Comparison of ENCODE assay signal across 1 cellular context in the genomic region with DNA sequence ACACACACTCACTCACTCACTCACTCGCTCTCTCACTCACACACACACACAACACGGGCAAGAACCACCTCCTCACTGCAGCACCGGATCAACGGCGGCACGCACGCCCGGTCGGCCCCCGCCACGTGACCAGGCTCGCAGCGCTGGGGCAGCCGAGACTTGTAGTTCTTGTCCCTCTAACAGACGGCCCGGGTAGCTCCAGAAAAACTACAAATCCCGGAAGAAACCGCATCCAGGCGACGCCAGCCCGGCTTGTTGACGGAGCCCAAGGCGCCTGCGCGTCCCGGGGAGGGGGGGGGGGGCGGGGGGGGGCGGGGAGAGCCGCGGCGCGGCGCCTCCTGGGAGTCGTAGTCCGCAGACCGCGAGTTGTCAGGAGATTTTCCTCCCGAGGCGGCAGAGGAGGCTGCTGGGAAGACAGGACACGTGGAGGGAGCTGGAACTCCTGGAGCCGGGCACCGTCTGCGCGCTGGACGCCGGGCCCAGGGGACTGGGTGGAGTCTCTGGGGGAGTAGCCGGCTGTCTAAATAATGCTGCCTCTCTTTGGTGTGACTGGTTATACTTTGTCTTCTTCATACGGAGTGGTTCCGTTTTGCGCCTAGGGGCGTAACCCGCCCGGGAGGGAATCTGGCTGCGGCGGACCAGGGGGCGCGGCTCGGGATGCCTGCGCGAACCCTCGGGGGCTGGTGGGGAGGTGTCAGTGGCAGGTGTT.
TF ChIP-seq lines count a peak whose summit lies in the region.

A gene with protein sequence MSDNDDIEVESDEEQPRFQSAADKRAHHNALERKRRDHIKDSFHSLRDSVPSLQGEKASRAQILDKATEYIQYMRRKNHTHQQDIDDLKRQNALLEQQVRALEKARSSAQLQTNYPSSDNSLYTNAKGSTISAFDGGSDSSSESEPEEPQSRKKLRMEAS (minus strand): TSS at position 77 of the 709 bp plus-strand sequence. CDS start 178 bp downstream, outside the sequence.

TF ChIP-seq in K562, 482 proteins besides CTCF, POLR2A, EP300 and RAD21 (continued from another document and continues in another):
- TF ChIP-seq, protein P1, sequence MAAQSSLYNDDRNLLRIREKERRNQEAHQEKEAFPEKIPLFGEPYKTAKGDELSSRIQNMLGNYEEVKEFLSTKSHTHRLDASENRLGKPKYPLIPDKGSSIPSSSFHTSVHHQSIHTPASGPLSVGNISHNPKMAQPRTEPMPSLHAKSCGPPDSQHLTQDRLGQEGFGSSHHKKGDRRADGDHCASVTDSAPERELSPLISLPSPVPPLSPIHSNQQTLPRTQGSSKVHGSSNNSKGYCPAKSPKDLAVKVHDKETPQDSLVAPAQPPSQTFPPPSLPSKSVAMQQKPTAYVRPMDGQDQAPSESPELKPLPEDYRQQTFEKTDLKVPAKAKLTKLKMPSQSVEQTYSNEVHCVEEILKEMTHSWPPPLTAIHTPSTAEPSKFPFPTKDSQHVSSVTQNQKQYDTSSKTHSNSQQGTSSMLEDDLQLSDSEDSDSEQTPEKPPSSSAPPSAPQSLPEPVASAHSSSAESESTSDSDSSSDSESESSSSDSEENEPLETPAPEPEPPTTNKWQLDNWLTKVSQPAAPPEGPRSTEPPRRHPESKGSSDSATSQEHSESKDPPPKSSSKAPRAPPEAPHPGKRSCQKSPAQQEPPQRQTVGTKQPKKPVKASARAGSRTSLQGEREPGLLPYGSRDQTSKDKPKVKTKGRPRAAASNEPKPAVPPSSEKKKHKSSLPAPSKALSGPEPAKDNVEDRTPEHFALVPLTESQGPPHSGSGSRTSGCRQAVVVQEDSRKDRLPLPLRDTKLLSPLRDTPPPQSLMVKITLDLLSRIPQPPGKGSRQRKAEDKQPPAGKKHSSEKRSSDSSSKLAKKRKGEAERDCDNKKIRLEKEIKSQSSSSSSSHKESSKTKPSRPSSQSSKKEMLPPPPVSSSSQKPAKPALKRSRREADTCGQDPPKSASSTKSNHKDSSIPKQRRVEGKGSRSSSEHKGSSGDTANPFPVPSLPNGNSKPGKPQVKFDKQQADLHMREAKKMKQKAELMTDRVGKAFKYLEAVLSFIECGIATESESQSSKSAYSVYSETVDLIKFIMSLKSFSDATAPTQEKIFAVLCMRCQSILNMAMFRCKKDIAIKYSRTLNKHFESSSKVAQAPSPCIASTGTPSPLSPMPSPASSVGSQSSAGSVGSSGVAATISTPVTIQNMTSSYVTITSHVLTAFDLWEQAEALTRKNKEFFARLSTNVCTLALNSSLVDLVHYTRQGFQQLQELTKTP (IDR thresholded peaks at IDR 0.05; ENCODE audit: low read depth in 1 of 2, partially characterized antibody in 2 of 2): peak in 1 of 2 experiments; percentile 96
- no peak for TF ChIP-seq ZNF324 (CRISPR knock-in tag; IDR thresholded peaks at IDR 0.05)
- peak; percentile 43; the same call in 1 of the 2 replicates for TF ChIP-seq JUN (IDR thresholded peaks at IDR 0.05; ENCODE audit: borderline replicate concordance, low read depth, low read length)
- no peak for TF ChIP-seq JUN (CRISPR knock-in tag; IDR thresholded peaks at IDR 0.05; ENCODE audit: borderline replicate concordance)
- no peak for TF ChIP-seq TAL1 (IDR thresholded peaks at IDR 0.05)
- no peak for TF ChIP-seq ZNF780A (CRISPR knock-in tag; IDR thresholded peaks at IDR 0.05)
- TF ChIP-seq EGR1 (conservative IDR thresholded peaks at IDR 0.05): peak; percentile 66
- no peak for TF ChIP-seq HNRNPK (IDR thresholded peaks at IDR 0.05; ENCODE audit: low read depth, low read length, poor library complexity, severe bottlenecking)
- no peak for TF ChIP-seq MTA3 (IDR thresholded peaks at IDR 0.05; ENCODE audit: borderline replicate concordance)
- TF ChIP-seq RBM15 (IDR thresholded peaks at IDR 0.05; ENCODE audit: insufficient read depth, low read length): no peak
- TF ChIP-seq PURB (CRISPR knock-in tag; IDR thresholded peaks at IDR 0.05; ENCODE audit: low read depth): no peak
- TF ChIP-seq BCL6 (CRISPR knock-in tag; IDR thresholded peaks at IDR 0.05): no peak
- no peak for TF ChIP-seq RUNX1 (IDR thresholded peaks at IDR 0.05; ENCODE audit: low read depth)
- TF ChIP-seq RREB1 (CRISPR knock-in tag; IDR thresholded peaks at IDR 0.05): no peak
- peak; percentile 95 for TF ChIP-seq PRDM10 (IDR thresholded peaks at IDR 0.05; ENCODE audit: partially characterized antibody)
- no peak for TF ChIP-seq ETV6 (IDR thresholded peaks at IDR 0.05; ENCODE audit: borderline replicate concordance in 1 of 2, low read depth in 2 of 2, low read length in 1 of 2)
- TF ChIP-seq ETV6 (CRISPR knock-in tag; IDR thresholded peaks at IDR 0.05; ENCODE audit: borderline replicate concordance): no peak
- no peak for TF ChIP-seq MECOM (CRISPR knock-in tag; IDR thresholded peaks at IDR 0.05)
- no peak for TF ChIP-seq FOXK1 (CRISPR knock-in tag; IDR thresholded peaks at IDR 0.05; ENCODE audit: borderline replicate concordance)
- TF ChIP-seq CGGBP1 (CRISPR knock-in tag; IDR thresholded peaks at IDR 0.05): 0 out of 2 replicates have a peak, but pooled peaks have one; percentile 26
- TF ChIP-seq HDAC6 (IDR thresholded peaks at IDR 0.05; ENCODE audit: low read depth, low read length): no peak
- TF ChIP-seq HLTF (IDR thresholded peaks at IDR 0.05): no peak
- TF ChIP-seq C11orf30 (IDR thresholded peaks at IDR 0.05; ENCODE audit: low read depth): 0 out of 2 replicates have a peak, but pooled peaks have one; percentile 28
- TF ChIP-seq ZNF384 (IDR thresholded peaks at IDR 0.05; ENCODE audit: low read depth, low read length): no peak
- peak; percentile 86 to 92 for TF ChIP-seq FOXK2 (conservative IDR thresholded peaks at IDR 0.05 in 1 of 2, IDR thresholded peaks at IDR 0.05 in 1 of 2; ENCODE audit: low read depth in 2 of 2)
- no peak for TF ChIP-seq ZNF561 (CRISPR knock-in tag; conservative IDR thresholded peaks at IDR 0.05)
- peak; percentile 78 for TF ChIP-seq RBFOX2 (IDR thresholded peaks at IDR 0.05; ENCODE audit: low read depth, low read length)
- TF ChIP-seq IRF2 (CRISPR knock-in tag; IDR thresholded peaks at IDR 0.05): no peak
- TF ChIP-seq TAF1 (IDR thresholded peaks at IDR 0.05; ENCODE audit: control insufficient read depth, extremely low read depth, insufficient read depth, low read length, severe bottlenecking): peak; percentile 33
- no peak for TF ChIP-seq ZNF12 (CRISPR knock-in tag; IDR thresholded peaks at IDR 0.05)
- no peak for TF ChIP-seq NR2C2 (CRISPR knock-in tag; IDR thresholded peaks at IDR 0.05)
- peak; percentile 72 for TF ChIP-seq NR2C2 (tag; IDR thresholded peaks at IDR 0.05)
- TF ChIP-seq SMARCA4 (IDR thresholded peaks at IDR 0.05): no peak
- TF ChIP-seq ZMIZ1 (IDR thresholded peaks at IDR 0.05; ENCODE audit: low read depth in 2 of 2, low read length in 2 of 2): no peak
- TF ChIP-seq NCOA6 (IDR thresholded peaks at IDR 0.05): no peak
- no peak for TF ChIP-seq DIDO1 (tag; IDR thresholded peaks at IDR 0.05; ENCODE audit: low read depth)
- TF ChIP-seq BRCA1 (IDR thresholded peaks at IDR 0.05): no peak
- no peak for TF ChIP-seq BRCA1 (CRISPR knock-in tag; IDR thresholded peaks at IDR 0.05)
- no peak for TF ChIP-seq ZSCAN29 (IDR thresholded peaks at IDR 0.05)
- no peak for TF ChIP-seq ZNF696 (CRISPR knock-in tag; conservative IDR thresholded peaks at IDR 0.05)
- TF ChIP-seq USF1 (CRISPR knock-in tag; IDR thresholded peaks at IDR 0.05): peak; percentile 98
